In the genomic region with DNA sequence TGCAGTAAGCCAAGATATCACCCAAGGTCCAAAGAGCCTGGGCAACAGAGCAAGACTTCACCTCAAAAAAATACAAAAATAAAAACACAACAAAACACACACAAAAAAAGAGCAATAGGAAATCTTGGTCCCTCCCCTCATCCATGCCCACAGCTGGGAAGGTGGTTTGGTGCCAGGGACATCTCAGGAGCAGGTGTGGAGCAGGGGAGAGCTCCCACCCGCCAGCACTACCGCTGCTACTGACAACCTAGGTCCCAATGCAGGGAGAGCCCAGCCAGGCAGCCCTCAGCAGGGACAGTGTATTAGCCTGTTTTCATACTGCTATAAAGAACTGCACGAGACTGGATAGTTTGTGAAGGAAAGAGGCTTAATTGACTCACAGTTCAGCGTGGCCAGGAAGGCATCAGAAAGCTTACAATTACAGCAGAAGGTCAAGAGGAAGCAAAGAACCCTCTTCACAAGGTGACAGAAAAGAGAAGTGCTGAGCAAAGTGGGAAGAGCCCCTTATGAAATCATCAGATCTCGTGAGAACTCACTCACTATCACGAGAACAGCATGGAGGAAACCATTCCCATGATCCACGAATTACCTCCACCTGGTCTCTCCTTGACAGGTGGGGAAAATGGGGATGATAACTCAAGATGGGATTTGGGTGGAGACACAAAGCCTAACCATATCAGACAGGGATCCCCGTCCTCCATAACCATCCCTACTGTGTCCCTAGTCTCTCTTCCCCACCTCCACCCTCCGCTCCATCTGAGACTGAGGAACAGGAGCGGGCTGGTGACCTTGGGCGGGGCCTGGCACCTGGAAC, we compare ENCODE assay signal across 1 cellular context.
A peak's percentile ranks its signal among the peaks of the same experiment; 100 is the strongest.
TF ChIP-seq lines count a peak whose summit lies in the region.

No MANE protein-coding gene starts in this region.

TF ChIP-seq in K562, 482 proteins besides CTCF, POLR2A, EP300 and RAD21 (continued from another document):
- TF ChIP-seq, protein P1, sequence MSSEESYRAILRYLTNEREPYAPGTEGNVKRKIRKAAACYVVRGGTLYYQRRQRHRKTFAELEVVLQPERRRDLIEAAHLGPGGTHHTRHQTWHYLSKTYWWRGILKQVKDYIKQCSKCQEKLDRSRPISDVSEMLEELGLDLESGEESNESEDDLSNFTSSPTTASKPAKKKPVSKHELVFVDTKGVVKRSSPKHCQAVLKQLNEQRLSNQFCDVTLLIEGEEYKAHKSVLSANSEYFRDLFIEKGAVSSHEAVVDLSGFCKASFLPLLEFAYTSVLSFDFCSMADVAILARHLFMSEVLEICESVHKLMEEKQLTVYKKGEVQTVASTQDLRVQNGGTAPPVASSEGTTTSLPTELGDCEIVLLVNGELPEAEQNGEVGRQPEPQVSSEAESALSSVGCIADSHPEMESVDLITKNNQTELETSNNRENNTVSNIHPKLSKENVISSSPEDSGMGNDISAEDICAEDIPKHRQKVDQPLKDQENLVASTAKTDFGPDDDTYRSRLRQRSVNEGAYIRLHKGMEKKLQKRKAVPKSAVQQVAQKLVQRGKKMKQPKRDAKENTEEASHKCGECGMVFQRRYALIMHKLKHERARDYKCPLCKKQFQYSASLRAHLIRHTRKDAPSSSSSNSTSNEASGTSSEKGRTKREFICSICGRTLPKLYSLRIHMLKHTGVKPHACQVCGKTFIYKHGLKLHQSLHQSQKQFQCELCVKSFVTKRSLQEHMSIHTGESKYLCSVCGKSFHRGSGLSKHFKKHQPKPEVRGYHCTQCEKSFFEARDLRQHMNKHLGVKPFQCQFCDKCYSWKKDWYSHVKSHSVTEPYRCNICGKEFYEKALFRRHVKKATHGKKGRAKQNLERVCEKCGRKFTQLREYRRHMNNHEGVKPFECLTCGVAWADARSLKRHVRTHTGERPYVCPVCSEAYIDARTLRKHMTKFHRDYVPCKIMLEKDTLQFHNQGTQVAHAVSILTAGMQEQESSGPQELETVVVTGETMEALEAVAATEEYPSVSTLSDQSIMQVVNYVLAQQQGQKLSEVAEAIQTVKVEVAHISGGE (CRISPR knock-in tag; IDR thresholded peaks at IDR 0.05), result 0 out of 6 replicates have a peak, but pooled peaks of 1 of the 3 experiments have one; percentile 21
- TF ChIP-seq ZNF707 (CRISPR knock-in tag; conservative IDR thresholded peaks at IDR 0.05) (no peak), ETV1 (tag; conservative IDR thresholded peaks at IDR 0.05; ENCODE audit: low read depth) (no peak), MAFF (IDR thresholded peaks at IDR 0.05; ENCODE audit: low read length) (peak; percentile 3; the same call in 1 of the 2 replicates), IRF2 (CRISPR knock-in tag; IDR thresholded peaks at IDR 0.05) (no peak), ZNF408 (CRISPR knock-in tag; IDR thresholded peaks at IDR 0.05; ENCODE audit: low read depth) (no peak), ZNF584 (CRISPR knock-in tag; IDR thresholded peaks at IDR 0.05; ENCODE audit: low read depth) (no peak), DMBX1 (CRISPR knock-in tag; IDR thresholded peaks at IDR 0.05; ENCODE audit: borderline replicate concordance) (no peak), CEBPB (tag; IDR thresholded peaks at IDR 0.05) (peak; percentile 48), ZNF274 (IDR thresholded peaks at IDR 0.05; ENCODE audit: borderline replicate concordance, low read depth, low read length) (no peak), ESRRA (IDR thresholded peaks at IDR 0.05; ENCODE audit: borderline replicate concordance, low read depth) (peak; percentile 79), CTBP1 (IDR thresholded peaks at IDR 0.05; ENCODE audit: borderline replicate concordance) (peak; percentile 44; the same call in 1 of the 2 replicates), MYC (IDR thresholded peaks at IDR 0.05; ENCODE audit: low read depth, low read length) (no peak), MYC (CRISPR knock-in tag; IDR thresholded peaks at IDR 0.05; ENCODE audit: borderline replicate concordance, low read depth) (no peak), SPI1 (IDR thresholded peaks at IDR 0.05; ENCODE audit: borderline replicate concordance, low read depth, low read length) (peak; percentile 89; the same call in 1 of the 2 replicates), CBFB (CRISPR knock-in tag; IDR thresholded peaks at IDR 0.05) (no peak)
- TF ChIP-seq, protein P2, sequence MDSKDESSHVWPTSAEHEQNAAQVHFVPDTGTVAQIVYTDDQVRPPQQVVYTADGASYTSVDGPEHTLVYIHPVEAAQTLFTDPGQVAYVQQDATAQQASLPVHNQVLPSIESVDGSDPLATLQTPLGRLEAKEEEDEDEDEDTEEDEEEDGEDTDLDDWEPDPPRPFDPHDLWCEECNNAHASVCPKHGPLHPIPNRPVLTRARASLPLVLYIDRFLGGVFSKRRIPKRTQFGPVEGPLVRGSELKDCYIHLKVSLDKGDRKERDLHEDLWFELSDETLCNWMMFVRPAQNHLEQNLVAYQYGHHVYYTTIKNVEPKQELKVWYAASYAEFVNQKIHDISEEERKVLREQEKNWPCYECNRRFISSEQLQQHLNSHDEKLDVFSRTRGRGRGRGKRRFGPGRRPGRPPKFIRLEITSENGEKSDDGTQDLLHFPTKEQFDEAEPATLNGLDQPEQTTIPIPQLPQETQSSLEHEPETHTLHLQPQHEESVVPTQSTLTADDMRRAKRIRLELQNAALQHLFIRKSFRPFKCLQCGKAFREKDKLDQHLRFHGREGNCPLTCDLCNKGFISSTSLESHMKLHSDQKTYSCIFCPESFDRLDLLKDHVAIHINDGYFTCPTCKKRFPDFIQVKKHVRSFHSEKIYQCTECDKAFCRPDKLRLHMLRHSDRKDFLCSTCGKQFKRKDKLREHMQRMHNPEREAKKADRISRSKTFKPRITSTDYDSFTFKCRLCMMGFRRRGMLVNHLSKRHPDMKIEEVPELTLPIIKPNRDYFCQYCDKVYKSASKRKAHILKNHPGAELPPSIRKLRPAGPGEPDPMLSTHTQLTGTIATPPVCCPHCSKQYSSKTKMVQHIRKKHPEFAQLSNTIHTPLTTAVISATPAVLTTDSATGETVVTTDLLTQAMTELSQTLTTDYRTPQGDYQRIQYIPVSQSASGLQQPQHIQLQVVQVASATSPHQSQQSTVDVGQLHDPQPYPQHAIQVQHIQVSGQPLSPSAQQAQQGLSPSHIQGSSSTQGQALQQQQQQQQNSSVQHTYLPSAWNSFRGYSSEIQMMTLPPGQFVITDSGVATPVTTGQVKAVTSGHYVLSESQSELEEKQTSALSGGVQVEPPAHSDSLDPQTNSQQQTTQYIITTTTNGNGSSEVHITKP (IDR thresholded peaks at IDR 0.05; ENCODE audit: partially characterized antibody), result peak; percentile 91
- TF ChIP-seq, protein P3, sequence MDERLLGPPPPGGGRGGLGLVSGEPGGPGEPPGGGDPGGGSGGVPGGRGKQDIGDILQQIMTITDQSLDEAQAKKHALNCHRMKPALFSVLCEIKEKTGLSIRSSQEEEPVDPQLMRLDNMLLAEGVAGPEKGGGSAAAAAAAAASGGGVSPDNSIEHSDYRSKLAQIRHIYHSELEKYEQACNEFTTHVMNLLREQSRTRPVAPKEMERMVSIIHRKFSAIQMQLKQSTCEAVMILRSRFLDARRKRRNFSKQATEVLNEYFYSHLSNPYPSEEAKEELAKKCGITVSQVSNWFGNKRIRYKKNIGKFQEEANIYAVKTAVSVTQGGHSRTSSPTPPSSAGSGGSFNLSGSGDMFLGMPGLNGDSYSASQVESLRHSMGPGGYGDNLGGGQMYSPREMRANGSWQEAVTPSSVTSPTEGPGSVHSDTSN (CRISPR knock-in tag; IDR thresholded peaks at IDR 0.05; ENCODE audit: low read depth), result no peak
- TF ChIP-seq, protein P3 (tag; conservative IDR thresholded peaks at IDR 0.05; ENCODE audit: low read depth), result no peak
TF ChIP-seq in K562: peak in this region for 13.
